16 cellular contexts compared by ENCODE assay signal in genomic region chr4:170464614-170465197, GRCh38.
DNase-seq lines count a peak whose midpoint lies in the region; ATAC-seq and TF ChIP-seq lines count a peak whose summit lies in the region.
"Had no signal": no experiment of that assay in that cellular context is flagged by ENCODE, and none has a peak within 500 bp of the region (broad histone marks: within the 10 kb centered on the region; RNA-seq: fewer than 3 reads in every experiment).

No MANE protein-coding gene starts in this region.

- H3K79me2 ChIP-seq in GM23338 (replicated peaks; ENCODE audit: insufficient read depth), result no peaks in the 10 kb centered on the region

- H3K4me1 ChIP-seq in GM23338 (ENCODE audit: insufficient read depth) (no peaks in the 10 kb centered on the region), endodermal cell (ENCODE audit: control insufficient read depth, insufficient read depth, low read length) (peaks cover 5% of the 10 kb centered on the region)

- H3K27ac Mint-ChIP-seq in GM23338 (no peak overlapping the region), endodermal cell (peak overlapping the region; percentile 79), nephron progenitor cell (peak overlapping the region; percentile 13), progenitor cell of endocrine pancreas (no peak overlapping the region)
- H3K27ac Mint-ChIP-seq: B cell; CD4-positive, alpha-beta memory T cell had no signal

- H3K36me3 Mint-ChIP-seq in GM23338 (ENCODE audit: low read depth) (no peaks in the 10 kb centered on the region), endodermal cell (ENCODE audit: low read depth) (no peaks in the 10 kb centered on the region), nephron progenitor cell (ENCODE audit: low read depth) (no peaks in the 10 kb centered on the region), progenitor cell of endocrine pancreas (ENCODE audit: insufficient read depth) (no peaks in the 10 kb centered on the region)
- H3K36me3 Mint-ChIP-seq: CD4-positive, alpha-beta memory T cell had no signal

- H4K20me1 ChIP-seq in GM23338 (replicated peaks; ENCODE audit: insufficient read depth), result no peaks in the 10 kb centered on the region

- ATAC-seq in GM23338 (peak; percentile 90), GM21367 (IDR thresholded peaks at IDR 0.05; ENCODE audit: unreplicated experiment) (no peak), HG02970 (IDR thresholded peaks at IDR 0.05; ENCODE audit: low FRiP score, unreplicated experiment) (no peak)

- H3K4me3 ChIP-seq in GM23338 (no peak overlapping the region), LNCaP clone FGC (ENCODE audit: low read depth, low read length) (no peak overlapping the region), endodermal cell (ENCODE audit: low read length) (no peak overlapping the region)
- H3K4me3 ChIP-seq: GM23248 had no signal

- H3K9me2 ChIP-seq in GM23338 (ENCODE audit: insufficient read depth), result no peaks in the 10 kb centered on the region; the same call in 1 of the 2 replicates

- H3K4me1 Mint-ChIP-seq in GM23338 (no peaks in the 10 kb centered on the region; the same call in 2 of the 3 replicates), endodermal cell (peaks cover 19% of the 10 kb centered on the region), nephron progenitor cell (no peaks in the 10 kb centered on the region), progenitor cell of endocrine pancreas (ENCODE audit: low read depth) (no peaks in the 10 kb centered on the region)
- H3K4me1 Mint-ChIP-seq: B cell; CD4-positive, alpha-beta memory T cell had no signal

- no peaks in the 10 kb centered on the region for H3F3A ChIP-seq in GM23338 (replicated peaks; ENCODE audit: low read depth)

- 90 to 92% methylated on average over 2 to 5 of the region's 5 CpGs for WGBS in endodermal cell (ENCODE audit: insufficient coverage in 1 of 2, insufficient read length in 1 of 2), 2 experiments

- H3K4me3 Mint-ChIP-seq in GM23338 (no peak overlapping the region), endodermal cell (no peak overlapping the region), nephron progenitor cell (no peak overlapping the region), progenitor cell of endocrine pancreas (ENCODE audit: low read depth) (no peak overlapping the region)
- H3K4me3 Mint-ChIP-seq: B cell; CD4-positive, alpha-beta memory T cell had no signal

- H3K27me3 Mint-ChIP-seq in GM23338 (ENCODE audit: insufficient read depth, low read depth, poor library complexity), result no peaks in the 10 kb centered on the region
- H3K27me3 Mint-ChIP-seq in endodermal cell (ENCODE audit: insufficient read depth), result no peaks in the 10 kb centered on the region
- H3K27me3 Mint-ChIP-seq in nephron progenitor cell (ENCODE audit: low read depth, poor library complexity), result no peaks in the 10 kb centered on the region
- H3K27me3 Mint-ChIP-seq in progenitor cell of endocrine pancreas, result no peaks in the 10 kb centered on the region
- H3K27me3 Mint-ChIP-seq: B cell; CD4-positive, alpha-beta memory T cell had no signal

- H3K27me3 ChIP-seq in GM23338 (ENCODE audit: insufficient read depth), result no peaks in the 10 kb centered on the region
- H3K27me3 ChIP-seq in endodermal cell (ENCODE audit: control insufficient read depth, insufficient read depth, low read length, poor library complexity, severe bottlenecking), result no peaks in the 10 kb centered on the region

- H3K27ac ChIP-seq in GM23338 (ENCODE audit: low read depth), result no peak overlapping the region
- no peak overlapping the region for H3K27ac ChIP-seq in endodermal cell (ENCODE audit: low read depth, low read length)
- H3K27ac ChIP-seq: GM23248, HL-60 had no signal

- H3K9me3 Mint-ChIP-seq in GM23338 (peaks cover 3% of the 10 kb centered on the region; the same call in 1 of the 3 replicates), endodermal cell (no peaks in the 10 kb centered on the region), nephron progenitor cell (no peaks in the 10 kb centered on the region), progenitor cell of endocrine pancreas (ENCODE audit: low read depth) (peaks cover 4% of the 10 kb centered on the region)

- DNase-seq in GM23338 (ENCODE audit: low spot score) (peak; percentile 34), LNCaP clone FGC (ENCODE audit: low read depth) (peak; percentile 4), endodermal cell (peak; percentile 54), nephron progenitor cell (no peak), progenitor cell of endocrine pancreas (ENCODE audit: low spot score, unreplicated experiment) (no peak), KG1 (lab: John Stamatoyannopoulos, UW) (no peak)
- DNase-seq: C1 segment of cervical spinal cord; CD4-positive, alpha-beta memory T cell; COR-L47; DMS153; GM23248; HCEC 1CT had no signal

- TF ChIP-seq CTCF in GM23338 (conservative IDR thresholded peaks at IDR 0.05; ENCODE audit: low read depth in 2 of 2), result no peak; a peak in 1 of 4 replicates
- 0 out of 2 replicates have a peak, but pooled peaks have one; percentile 13 for TF ChIP-seq CTCF in LNCaP clone FGC (IDR thresholded peaks at IDR 0.05; ENCODE audit: control insufficient read depth, extremely low read depth, insufficient read depth)
- TF ChIP-seq CTCF in endodermal cell (conservative IDR thresholded peaks at IDR 0.05), result peak; percentile 49
- TF ChIP-seq CTCF in nephron progenitor cell (IDR thresholded peaks at IDR 0.05), result no peak
- no peak for TF ChIP-seq CTCF in progenitor cell of endocrine pancreas (IDR thresholded peaks at IDR 0.05; ENCODE audit: unreplicated experiment)

- no peak overlapping the region for H2AFZ ChIP-seq in GM23338
- H2AFZ ChIP-seq: GM23248 had no signal

- peak overlapping the region; percentile 28 for H3K9ac ChIP-seq in endodermal cell (ENCODE audit: extremely low read depth, low read length, poor library complexity, severe bottlenecking)
- H3K9ac ChIP-seq: GM23248 had no signal

- H3K4me2 ChIP-seq in GM23338, result no peak overlapping the region

- H3K36me3 ChIP-seq in GM23338 (ENCODE audit: insufficient read depth) (no peaks in the 10 kb centered on the region), endodermal cell (ENCODE audit: control insufficient read depth, insufficient read depth, low read length) (no peaks in the 10 kb centered on the region)

- H3K9me3 ChIP-seq in endodermal cell (ENCODE audit: control insufficient read depth, low read length), result peaks cover 5% of the 10 kb centered on the region

TF ChIP-seq in GM23338, 12 proteins besides CTCF, POLR2A, EP300 and RAD21 (continues in another document):
- TF ChIP-seq JUNB (IDR thresholded peaks at IDR 0.05; ENCODE audit: unreplicated experiment) (no peak), POLR2AphosphoS5 (IDR thresholded peaks at IDR 0.05; ENCODE audit: low read depth) (no peak), STAT1 (IDR thresholded peaks at IDR 0.05; ENCODE audit: unreplicated experiment) (no peak), EZH2phosphoT487 (IDR thresholded peaks at IDR 0.05; ENCODE audit: unreplicated experiment) (no peak), EZH2 (IDR thresholded peaks at IDR 0.05; ENCODE audit: low read depth, unreplicated experiment) (no peak)
- TF ChIP-seq, protein P1, sequence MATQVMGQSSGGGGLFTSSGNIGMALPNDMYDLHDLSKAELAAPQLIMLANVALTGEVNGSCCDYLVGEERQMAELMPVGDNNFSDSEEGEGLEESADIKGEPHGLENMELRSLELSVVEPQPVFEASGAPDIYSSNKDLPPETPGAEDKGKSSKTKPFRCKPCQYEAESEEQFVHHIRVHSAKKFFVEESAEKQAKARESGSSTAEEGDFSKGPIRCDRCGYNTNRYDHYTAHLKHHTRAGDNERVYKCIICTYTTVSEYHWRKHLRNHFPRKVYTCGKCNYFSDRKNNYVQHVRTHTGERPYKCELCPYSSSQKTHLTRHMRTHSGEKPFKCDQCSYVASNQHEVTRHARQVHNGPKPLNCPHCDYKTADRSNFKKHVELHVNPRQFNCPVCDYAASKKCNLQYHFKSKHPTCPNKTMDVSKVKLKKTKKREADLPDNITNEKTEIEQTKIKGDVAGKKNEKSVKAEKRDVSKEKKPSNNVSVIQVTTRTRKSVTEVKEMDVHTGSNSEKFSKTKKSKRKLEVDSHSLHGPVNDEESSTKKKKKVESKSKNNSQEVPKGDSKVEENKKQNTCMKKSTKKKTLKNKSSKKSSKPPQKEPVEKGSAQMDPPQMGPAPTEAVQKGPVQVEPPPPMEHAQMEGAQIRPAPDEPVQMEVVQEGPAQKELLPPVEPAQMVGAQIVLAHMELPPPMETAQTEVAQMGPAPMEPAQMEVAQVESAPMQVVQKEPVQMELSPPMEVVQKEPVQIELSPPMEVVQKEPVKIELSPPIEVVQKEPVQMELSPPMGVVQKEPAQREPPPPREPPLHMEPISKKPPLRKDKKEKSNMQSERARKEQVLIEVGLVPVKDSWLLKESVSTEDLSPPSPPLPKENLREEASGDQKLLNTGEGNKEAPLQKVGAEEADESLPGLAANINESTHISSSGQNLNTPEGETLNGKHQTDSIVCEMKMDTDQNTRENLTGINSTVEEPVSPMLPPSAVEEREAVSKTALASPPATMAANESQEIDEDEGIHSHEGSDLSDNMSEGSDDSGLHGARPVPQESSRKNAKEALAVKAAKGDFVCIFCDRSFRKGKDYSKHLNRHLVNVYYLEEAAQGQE (IDR thresholded peaks at IDR 0.05; ENCODE audit: unreplicated experiment), result no peak

Comparison
In these comparisons a context has a peak if more than half of its experiments do, and no peak if none do; other contexts are left out.
1. DNase-seq: peak in GM23338 (single experiment), LNCaP clone FGC (single experiment) and endodermal cell (single experiment); none in nephron progenitor cell (single experiment), progenitor cell of endocrine pancreas (single experiment) and KG1 (single experiment).
2. H3K27ac Mint-ChIP-seq: peak in endodermal cell (single experiment) and nephron progenitor cell (single experiment); none in GM23338 (single experiment) and progenitor cell of endocrine pancreas (single experiment).
3. CTCF ChIP-seq: peak in LNCaP clone FGC (single experiment) and endodermal cell (single experiment); none in GM23338 (0 of 2), nephron progenitor cell (single experiment) and progenitor cell of endocrine pancreas (single experiment).